Comparison of ENCODE assay signal across 9 cellular contexts in the genomic region with DNA sequence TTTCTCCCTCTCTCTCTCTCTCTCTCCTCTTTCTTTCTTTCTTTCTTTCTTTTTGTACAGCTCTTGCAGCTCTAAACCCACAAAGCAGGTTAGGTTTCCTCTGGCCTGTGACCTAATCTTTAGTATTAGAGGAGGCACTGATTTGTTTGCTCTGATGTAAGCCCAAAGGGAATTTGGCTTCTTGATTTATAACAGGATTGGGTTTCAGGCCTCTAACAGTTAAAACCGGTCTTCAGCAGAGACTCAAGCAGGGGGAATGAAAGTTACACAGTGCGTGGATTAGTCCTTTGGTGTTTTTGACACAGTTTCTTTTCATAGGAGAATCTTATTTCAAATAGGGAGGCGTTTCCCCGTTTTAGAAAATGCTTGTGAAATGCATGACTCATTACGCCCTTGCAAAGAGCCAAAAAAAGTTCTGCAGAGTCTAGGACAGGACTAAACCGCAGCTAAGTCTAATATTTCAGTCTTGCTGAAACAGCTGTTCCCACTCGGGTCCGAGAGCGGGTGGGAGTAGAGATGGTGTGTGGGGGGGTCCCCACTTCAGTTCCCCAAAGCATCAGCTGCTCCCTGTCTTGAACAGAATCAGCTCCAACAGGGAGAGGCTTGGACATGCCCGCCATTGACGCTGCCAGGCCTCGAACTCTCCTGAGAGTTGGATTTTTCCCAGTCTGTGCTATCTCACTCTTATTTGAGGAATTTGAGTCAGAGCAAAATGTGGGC.
A peak's percentile ranks its signal among the peaks of the same experiment; 100 is the strongest.
DNase-seq lines count a peak whose midpoint lies in the region; ATAC-seq, FAIRE-seq and TF ChIP-seq lines count a peak whose summit lies in the region.
"Had no signal": no experiment of that assay in that cellular context is flagged by ENCODE, and none has a peak within 500 bp of the region (broad histone marks: within the 10 kb centered on the region; RNA-seq: fewer than 3 reads in every experiment).

No MANE protein-coding gene starts in this region.

- no peaks in the 10 kb centered on the region for H3K79me2 ChIP-seq in HepG2 (ENCODE audit: insufficient read depth, low read length)

- no peak overlapping the region for H2AFZ ChIP-seq in HepG2 (ENCODE audit: low read length)

- in situ Hi-C loops in HepG2 (cut with HindIII; ENCODE audit: extremely low pct_ligation_motif_present, low pct_unique_long_range_greater_than_20kb), result no loop called here

- H3K9me3 Mint-ChIP-seq in CD8-positive, alpha-beta T cell, result no peaks in the 10 kb centered on the region

- no peak overlapping the region for H3K27ac Mint-ChIP-seq in CD8-positive, alpha-beta T cell

- H3K4me1 Mint-ChIP-seq in CD8-positive, alpha-beta T cell (ENCODE audit: low read depth), result peaks cover 26% of the 10 kb centered on the region

- peak in 1 of 2 donors; percentile 7 for TF ChIP-seq RAD21 in liver (IDR thresholded peaks at IDR 0.05)
- no peak for TF ChIP-seq RAD21 in HepG2 (CRISPR knock-in tag; IDR thresholded peaks at IDR 0.05)

- no peaks in the 10 kb centered on the region for H3K36me3 Mint-ChIP-seq in CD8-positive, alpha-beta T cell

- no peak overlapping the region for H3K4me2 ChIP-seq in HepG2 (ENCODE audit: low read depth, low read length)

- H3K27me3 Mint-ChIP-seq in CD8-positive, alpha-beta T cell (ENCODE audit: low read depth), result peaks cover 10% of the 10 kb centered on the region

- no peak for ATAC-seq in HepG2
- ATAC-seq in SK-N-SH treated with all-trans-retinoic acid at 6 μM for 48 hours, result peak; percentile 73
- peak in 3 of 4 donors; percentile 45 to 53 (median 52) for ATAC-seq in pancreas
- ATAC-seq in CD8-positive, alpha-beta T cell, result no peak
- no peak for ATAC-seq in left lobe of liver

- TF ChIP-seq CTCF in liver (IDR thresholded peaks at IDR 0.05; ENCODE audit: low read depth, low read length, missing input control) (no peak), HepG2 (CRISPR knock-in tag; IDR thresholded peaks at IDR 0.05) (no peak), esophagus squamous epithelium (IDR thresholded peaks at IDR 0.05) (no peak), pancreas (IDR thresholded peaks at IDR 0.05) (no peak)
- TF ChIP-seq CTCF in CD8-positive, alpha-beta T cell (IDR thresholded peaks at IDR 0.05), result no peak

- H3K4me3 ChIP-seq in liver (ENCODE audit: low read depth in 1 of 3, low read length in 3 of 3) (no peak overlapping the region), HepG2 (replicated peaks in 1 of 3; ENCODE audit: insufficient read depth in 1 of 3, low read depth in 2 of 3, low read length in 3 of 3) (no peak overlapping the region), esophagus squamous epithelium (peak overlapping the region in 2 of 4 donors; percentile 34 to 36), pancreas (no peak overlapping the region)
- no peak overlapping the region for H3K4me3 ChIP-seq in CD8-positive, alpha-beta T cell (ENCODE audit: low read depth, low read length)
- H3K4me3 ChIP-seq: cardiac muscle cell had no signal

- CTCF ChIA-PET in HepG2 (lab: Yijun Ruan, JAX; ENCODE audit: low intra/inter-chr PET ratio, low total read pairs), result no interaction called here
- CTCF ChIA-PET in CD8-positive, alpha-beta T cell (lab: Charles Lee), result no interaction called here

- 67% methylated on average over 12 of the region's 12 CpGs for WGBS in liver
- 14% methylated on average over 12 of the region's 12 CpGs for WGBS in HepG2 (ENCODE audit: low lambda C conversion rate)
- 10 to 14% methylated on average over 7 to 10 of the region's 12 CpGs for WGBS in esophagus squamous epithelium, 2 donors
- WGBS in pancreas, 2 donors, result 41 to 56% methylated on average over 12 of the region's 12 CpGs

- TF ChIP-seq POLR2A in HepG2 (IDR thresholded peaks at IDR 0.05; ENCODE audit: insufficient read depth in 1 of 2, low read depth in 2 of 2, low read length in 2 of 2) (no peak), esophagus squamous epithelium (IDR thresholded peaks at IDR 0.05) (peak in 2 of 4 donors; percentile 38 to 49)

- no peaks in the 10 kb centered on the region for H4K20me1 ChIP-seq in HepG2 (ENCODE audit: insufficient read depth, low read length)

- H3K27me3 ChIP-seq in liver (ENCODE audit: control insufficient read depth in 4 of 4, insufficient read depth in 4 of 4, low read length in 3 of 4) (peaks cover 0 to 2% (median 0%) of the 10 kb centered on the region in 4 donors), HepG2 (ENCODE audit: control insufficient read depth in 1 of 2, insufficient read depth in 2 of 2, low read length in 2 of 2) (peaks cover 0 to 29% of the 10 kb centered on the region in 2 experiments; a peak in 2 of 5 replicates), esophagus squamous epithelium (no peaks in the 10 kb centered on the region), pancreas (no peaks in the 10 kb centered on the region)
- H3K27me3 ChIP-seq in CD8-positive, alpha-beta T cell (ENCODE audit: insufficient read depth, low read length), result peaks cover 3% of the 10 kb centered on the region
- H3K27me3 ChIP-seq: cardiac muscle cell had no signal

- BruUV-seq in HepG2 (replicated peaks; lab: Mats Ljungman, UMichigan), result no TSS peak

- DNase-seq in HepG2 (ENCODE audit: low spot score) (no peak), esophagus squamous epithelium (lab: John Stamatoyannopoulos, UW) (no peak), pancreas (peak in 1 of 6 donors; percentile 47), DMS114 treated with DMSO at 0.1 percent for 48 hours (lab: John Stamatoyannopoulos, UW; ENCODE audit: unreplicated experiment) (no peak), left lobe of liver (ENCODE audit: low spot score) (no peak)
- DNase-seq in CD8-positive, alpha-beta T cell, result no peak

- H3K36me3 ChIP-seq in liver (ENCODE audit: control insufficient read depth in 4 of 4, insufficient read depth in 3 of 4, low read depth in 1 of 4, low read length in 3 of 4) (no peaks in the 10 kb centered on the region), HepG2 (replicated peaks in 1 of 2; ENCODE audit: control insufficient read depth in 1 of 2, insufficient read depth in 2 of 2, low read length in 2 of 2) (no peaks in the 10 kb centered on the region), esophagus squamous epithelium (no peaks in the 10 kb centered on the region), pancreas (no peaks in the 10 kb centered on the region)
- H3K36me3 ChIP-seq in CD8-positive, alpha-beta T cell (ENCODE audit: insufficient read depth, low read length), result no peaks in the 10 kb centered on the region
- H3K36me3 ChIP-seq: cardiac muscle cell had no signal

- no peak overlapping the region for H3K4me3 Mint-ChIP-seq in CD8-positive, alpha-beta T cell

- no peak for TF ChIP-seq EP300 in HepG2 (IDR thresholded peaks at IDR 0.05; ENCODE audit: low read depth in 2 of 2, low read length in 2 of 2)
- TF ChIP-seq EP300 in HepG2 (CRISPR knock-in tag; IDR thresholded peaks at IDR 0.05; ENCODE audit: borderline replicate concordance), result no peak

- H3K4me1 ChIP-seq in liver (ENCODE audit: control insufficient read depth in 4 of 4, insufficient read depth in 4 of 4, low read length in 3 of 4), result peaks cover 0 to 15% (median 0%) of the 10 kb centered on the region in 4 donors
- H3K4me1 ChIP-seq in HepG2 (ENCODE audit: insufficient read depth, low read length), result peaks cover 12% of the 10 kb centered on the region
- H3K4me1 ChIP-seq in esophagus squamous epithelium, result peaks cover 48 to 99% (median 72%) of the 10 kb centered on the region in 3 donors
- H3K4me1 ChIP-seq in pancreas, result peaks cover 0 to 6% (median 5%) of the 10 kb centered on the region in 3 donors
- peaks cover 10% of the 10 kb centered on the region for H3K4me1 ChIP-seq in CD8-positive, alpha-beta T cell (ENCODE audit: insufficient read depth, low read length)

- intact Hi-C loops in HepG2 (cut with micrococcal nuclease; ENCODE audit: unreplicated experiment) (no loop called here), esophagus squamous epithelium (cut with DNase I) (loop anchor here (10.0 kb wide), 1 partner anchor 316 kb away; a partner anchor contains a TSS), pancreas (cut with DNase I) (no loop called here)
- intact Hi-C loops in CD8-positive, alpha-beta T cell (cut with DNase I, micrococcal nuclease), result no loop called here

- H3K9me3 ChIP-seq in liver (ENCODE audit: control insufficient read depth in 4 of 4, low read length in 3 of 4) (no peaks in the 10 kb centered on the region), HepG2 (ENCODE audit: low read length) (no peaks in the 10 kb centered on the region), esophagus squamous epithelium (no peaks in the 10 kb centered on the region), pancreas (no peaks in the 10 kb centered on the region)
- H3K9me3 ChIP-seq in CD8-positive, alpha-beta T cell (ENCODE audit: low read length), result no peaks in the 10 kb centered on the region

- H3K9ac ChIP-seq in liver (ENCODE audit: low read depth in 1 of 2, low read length in 2 of 2), result no peak overlapping the region
- no peak overlapping the region for H3K9ac ChIP-seq in HepG2 (ENCODE audit: insufficient read depth, low read depth, low read length)

- FAIRE-seq in HepG2 (lab: Jason Lieb, UNC), result no peak
- FAIRE-seq in pancreas (lab: Jason Lieb, UNC), result no peak

- H3K27ac ChIP-seq in liver (ENCODE audit: low read depth in 1 of 2, low read length in 2 of 2), result peak overlapping the region; percentile 48 to 76
- H3K27ac ChIP-seq in HepG2 (ENCODE audit: extremely low read length, insufficient read depth, low read length), result no peak overlapping the region
- H3K27ac ChIP-seq in esophagus squamous epithelium, result peak overlapping the region; percentile 89 to 97 (median 94)
- H3K27ac ChIP-seq in pancreas, result peak overlapping the region in 3 of 4 donors; percentile 36 to 78 (median 72)
- no peak overlapping the region for H3K27ac ChIP-seq in CD8-positive, alpha-beta T cell (ENCODE audit: low read depth, low read length)
- H3K27ac ChIP-seq: cardiac muscle cell had no signal

- POLR2A ChIA-PET in HepG2 (lab: Yijun Ruan, JAX), result no interaction called here
- POLR2A ChIA-PET in CD8-positive, alpha-beta T cell (lab: Charles Lee), result no interaction called here

TF ChIP-seq in liver, 16 proteins besides CTCF, POLR2A, EP300 and RAD21 (continues in another document):
- TF ChIP-seq FOXA2 (IDR thresholded peaks at IDR 0.05) (no peak), TAF1 (conservative IDR thresholded peaks at IDR 0.05) (no peak), JUND (IDR thresholded peaks at IDR 0.05) (peak; percentile 69 to 88), NR2F2 (IDR thresholded peaks at IDR 0.05) (no peak)

TF ChIP-seq in HepG2, 621 proteins besides CTCF, POLR2A, EP300 and RAD21:
- TF ChIP-seq ZNF724P (CRISPR knock-in tag; IDR thresholded peaks at IDR 0.05; ENCODE audit: borderline replicate concordance) (no peak), SMC3 (IDR thresholded peaks at IDR 0.05; ENCODE audit: low read length) (no peak), NFE2L2 (IDR thresholded peaks at IDR 0.05; ENCODE audit: low read length) (no peak)
TF ChIP-seq in HepG2: peak in this region for 0.

TF ChIP-seq in SK-N-SH treated with all-trans-retinoic acid at 6 μM for 48 hours, 23 proteins besides CTCF, POLR2A, EP300 and RAD21:
- TF ChIP-seq ZC3H10 (CRISPR knock-in tag; IDR thresholded peaks at IDR 0.05) (0 out of 2 replicates have a peak, but pooled peaks have one; percentile 4), ZNF70 (CRISPR knock-in tag; IDR thresholded peaks at IDR 0.05) (no peak), CSDC2 (CRISPR knock-in tag; IDR thresholded peaks at IDR 0.05) (0 out of 2 replicates have a peak, but pooled peaks have one; percentile 14), OSR1 (CRISPR knock-in tag; IDR thresholded peaks at IDR 0.05) (no peak)

Comparison
In these comparisons a context has a peak if more than half of its experiments do, and no peak if none do; other contexts are left out.
1. H3K27ac ChIP-seq: peak in liver (2 of 2), esophagus squamous epithelium (4 of 4) and pancreas (3 of 4); none in HepG2 (single experiment) and CD8-positive, alpha-beta T cell (single experiment).
2. ATAC-seq: peak in SK-N-SH treated with all-trans-retinoic acid at 6 μM for 48 hours (single experiment) and pancreas (3 of 4); none in HepG2 (single experiment), CD8-positive, alpha-beta T cell (single experiment) and left lobe of liver (single experiment).